15 cellular contexts compared by ENCODE assay signal in genomic region chr4:57023104-57023503, GRCh38. TPM values are rescaled to one million over a fixed set of nuclear protein-coding genes. Genes with fewer than 3 reads are reported as not detected.
DNase-seq lines count a peak whose midpoint lies in the region; ATAC-seq and TF ChIP-seq lines count a peak whose summit lies in the region.
"Had no signal": no experiment of that assay in that cellular context is flagged by ENCODE, and none has a peak within 500 bp of the region (broad histone marks: within the 10 kb centered on the region; RNA-seq: fewer than 3 reads in every experiment).

No MANE protein-coding gene starts in this region.

- peak overlapping the region; percentile 37 for H3K27ac Mint-ChIP-seq in activated T-cell treated with anti-CD3 and anti-CD28 coated beads, Interleukin-2, amount 50 U/mL, for 24 hours
- H3K27ac Mint-ChIP-seq: activated CD4-positive, alpha-beta T cell treated with anti-CD3 and anti-CD28 coated beads, Interleukin-2, amount 10 ng/mL, durations not matched to agents 24 days and 14 days had no signal

- ATAC-seq in GM18517 (IDR thresholded peaks at IDR 0.05; ENCODE audit: unreplicated experiment) = no peak
- ATAC-seq: left lobe of liver had no signal

- peaks cover 2% of the 10 kb centered on the region for H3K4me1 Mint-ChIP-seq in activated T-cell treated with anti-CD3 and anti-CD28 coated beads, Interleukin-2, amount 50 U/mL, for 24 hours (ENCODE audit: low read depth)
- H3K4me1 Mint-ChIP-seq: activated CD4-positive, alpha-beta T cell treated with anti-CD3 and anti-CD28 coated beads, Interleukin-2, amount 10 ng/mL, durations not matched to agents 24 days and 14 days had no signal

- no peak for TF ChIP-seq CTCF in fibroblast of mammary gland (conservative IDR thresholded peaks at IDR 0.05; ENCODE audit: control insufficient read depth, insufficient read depth, low read depth, low read length)

- no peak overlapping the region for H3K4me3 ChIP-seq in fibroblast of mammary gland (ENCODE audit: control insufficient read depth, low read depth, low read length)
- H3K4me3 ChIP-seq: A549, colonic mucosa had no signal

- intact Hi-C loops in cardiac septum (cut with DNase I) = no loop called here

- no peaks in the 10 kb centered on the region for H3K27me3 Mint-ChIP-seq in activated T-cell treated with anti-CD3 and anti-CD28 coated beads, Interleukin-2, amount 50 U/mL, for 24 hours
- H3K27me3 Mint-ChIP-seq: activated CD4-positive, alpha-beta T cell treated with anti-CD3 and anti-CD28 coated beads, Interleukin-2, amount 10 ng/mL, durations not matched to agents 24 days and 14 days had no signal

- H3K4me3 Mint-ChIP-seq in activated T-cell treated with anti-CD3 and anti-CD28 coated beads, Interleukin-2, amount 50 U/mL, for 24 hours = no peak overlapping the region
- H3K4me3 Mint-ChIP-seq: activated CD4-positive, alpha-beta T cell treated with anti-CD3 and anti-CD28 coated beads, Interleukin-2, amount 10 ng/mL, durations not matched to agents 24 days and 14 days had no signal

- H3K9me3 Mint-ChIP-seq in activated T-cell treated with anti-CD3 and anti-CD28 coated beads, Interleukin-2, amount 50 U/mL, for 24 hours = no peaks in the 10 kb centered on the region
- H3K9me3 Mint-ChIP-seq: activated CD4-positive, alpha-beta T cell treated with anti-CD3 and anti-CD28 coated beads, Interleukin-2, amount 10 ng/mL, durations not matched to agents 24 days and 14 days had no signal

- H3K36me3 Mint-ChIP-seq in activated T-cell treated with anti-CD3 and anti-CD28 coated beads, Interleukin-2, amount 50 U/mL, for 24 hours (ENCODE audit: low read depth) = peaks cover 98% of the 10 kb centered on the region

- no peak for DNase-seq in activated T-cell treated with anti-CD3 and anti-CD28 coated beads, Interleukin-2, amount 50 U/mL, for 24 hours
- no peak for DNase-seq in activated T-cell treated with anti-CD3 and anti-CD28 coated beads, Interleukin-2, amount 50 U/mL, for 1 hour
- DNase-seq in T1000 (lab: John Stamatoyannopoulos, UW) (peak; percentile 46), fibroblast of mammary gland (ENCODE audit: low read depth) (peak; percentile 88), stromal cell of bone marrow (ENCODE audit: low read depth) (peak; percentile 80), cardiac septum (ENCODE audit: low spot score) (no peak)
- DNase-seq in NK-92 treated with Interleukin-12 subunit alpha and Interleukin-12 subunit beta, amount 100 ng/mL, for 24 hours (lab: John Stamatoyannopoulos, UW) = no peak
- DNase-seq: activated CD4-positive, alpha-beta T cell treated with anti-CD3 and anti-CD28 coated beads, Interleukin-2, amount 10 ng/mL, durations not matched to agents 24 days and 14 days; activated effector memory CD4-positive, alpha-beta T cell treated with anti-CD3 and anti-CD28 coated beads, Interleukin-2, amount 50 U/mL, for 16 hours; colonic mucosa; DND-41; trophoblast cell had no signal

RNA-seq across cellular contexts. Expression of gene POLR2B, which starts 44.4 kb away (rescaled TPM):
- 78.3 TPM for total RNA-seq in cardiac septum

RNA-seq across cellular contexts. Expression of gene NOA1, which starts 45.7 kb away (rescaled TPM):
- 8.4 TPM for total RNA-seq in cardiac septum

Comparison
In these comparisons a context has a peak if more than half of its experiments do, and no peak if none do; other contexts are left out.
1. DNase-seq: peak in T1000 (single experiment), fibroblast of mammary gland (single experiment) and stromal cell of bone marrow (single experiment); none in activated T-cell treated with anti-CD3 and anti-CD28 coated beads, Interleukin-2, amount 50 U/mL, for 24 hours (single experiment), activated T-cell treated with anti-CD3 and anti-CD28 coated beads, Interleukin-2, amount 50 U/mL, for 1 hour (single experiment), cardiac septum (single experiment) and NK-92 treated with Interleukin-12 subunit alpha and Interleukin-12 subunit beta, amount 100 ng/mL, for 24 hours (single experiment).